1 cellular context compared by ENCODE assay signal in the genomic region with DNA sequence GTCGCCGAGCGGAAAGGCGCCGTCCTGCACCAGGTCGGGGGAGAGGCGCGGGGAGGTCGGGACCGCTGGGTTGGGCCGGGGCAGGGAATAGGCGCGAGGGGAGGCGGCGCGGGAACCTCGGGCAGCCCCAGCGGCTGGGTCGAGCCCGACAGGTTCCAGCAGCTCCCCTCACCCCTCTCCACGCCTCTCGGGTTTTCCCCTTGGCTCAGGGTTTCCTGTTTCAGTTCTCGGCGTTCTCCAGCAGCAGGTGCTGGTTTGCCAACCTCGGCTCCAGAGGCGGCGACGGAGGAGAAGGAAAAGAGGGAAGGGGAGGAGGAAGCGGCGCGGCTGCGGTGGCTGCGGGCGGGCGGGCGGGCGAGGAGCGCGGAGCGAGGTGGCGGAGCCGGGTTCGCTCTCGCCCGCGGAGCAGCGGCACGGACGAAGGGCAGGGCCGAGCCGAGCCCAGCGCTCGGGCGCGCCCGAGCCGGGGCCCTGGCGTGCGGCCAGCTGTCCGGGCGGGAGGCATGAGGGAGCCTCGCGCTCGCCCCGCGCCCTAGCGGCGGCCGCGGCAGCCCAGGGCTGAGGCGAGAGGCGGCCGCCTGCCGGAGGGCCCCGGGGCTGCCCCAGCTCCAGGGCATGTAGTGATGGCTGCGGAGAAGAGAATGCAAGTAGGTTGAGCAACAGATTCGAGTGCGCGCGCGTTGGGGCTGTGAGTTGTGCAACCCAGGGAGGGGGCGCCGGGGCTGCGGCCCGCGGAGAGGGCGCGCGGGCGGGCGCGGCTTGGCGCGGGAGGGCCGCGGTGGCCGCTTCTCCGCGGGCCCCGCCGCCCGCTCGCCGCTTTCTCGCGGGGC.
TF ChIP-seq lines count a peak whose summit lies in the region.

Gene ZC3H12C (plus strand): TSS at position 816 of the 830 bp plus-strand sequence. CDS start 20 bp downstream, outside the sequence.

TF ChIP-seq in HCT116, 20 proteins besides CTCF, POLR2A, EP300 and RAD21 (continued from another document):
- TF ChIP-seq, protein P1, sequence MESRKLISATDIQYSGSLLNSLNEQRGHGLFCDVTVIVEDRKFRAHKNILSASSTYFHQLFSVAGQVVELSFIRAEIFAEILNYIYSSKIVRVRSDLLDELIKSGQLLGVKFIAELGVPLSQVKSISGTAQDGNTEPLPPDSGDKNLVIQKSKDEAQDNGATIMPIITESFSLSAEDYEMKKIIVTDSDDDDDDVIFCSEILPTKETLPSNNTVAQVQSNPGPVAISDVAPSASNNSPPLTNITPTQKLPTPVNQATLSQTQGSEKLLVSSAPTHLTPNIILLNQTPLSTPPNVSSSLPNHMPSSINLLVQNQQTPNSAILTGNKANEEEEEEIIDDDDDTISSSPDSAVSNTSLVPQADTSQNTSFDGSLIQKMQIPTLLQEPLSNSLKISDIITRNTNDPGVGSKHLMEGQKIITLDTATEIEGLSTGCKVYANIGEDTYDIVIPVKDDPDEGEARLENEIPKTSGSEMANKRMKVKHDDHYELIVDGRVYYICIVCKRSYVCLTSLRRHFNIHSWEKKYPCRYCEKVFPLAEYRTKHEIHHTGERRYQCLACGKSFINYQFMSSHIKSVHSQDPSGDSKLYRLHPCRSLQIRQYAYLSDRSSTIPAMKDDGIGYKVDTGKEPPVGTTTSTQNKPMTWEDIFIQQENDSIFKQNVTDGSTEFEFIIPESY (IDR thresholded peaks at IDR 0.05; ENCODE audit: extremely low read depth, insufficient replicate concordance, low read length), result no peak
TF ChIP-seq in HCT116: peak in this region for 4.
